ENCODE assay signal across 8 cellular contexts in genomic region chr17:41965694-41966375, GRCh38. TPM values are rescaled to one million over a fixed set of nuclear protein-coding genes. Genes with fewer than 3 reads are reported as not detected.
DNase-seq lines count a peak whose midpoint lies in the region; ATAC-seq and TF ChIP-seq lines count a peak whose summit lies in the region.

No MANE protein-coding gene starts in this region.

- H3K27me3 ChIP-seq in MM.1S (replicated peaks; ENCODE audit: insufficient read depth, low read length) (no peaks in the 10 kb centered on the region), smooth muscle cell (ENCODE audit: low read depth) (no peaks in the 10 kb centered on the region)

- 11% methylated on average over 17 of the region's 17 CpGs for WGBS in smooth muscle cell (ENCODE audit: low lambda C conversion rate)

- peak overlapping the region; percentile 85; the same call in 1 of the 2 replicates for H3K9ac ChIP-seq in MM.1S (ENCODE audit: low read length)
- peak overlapping the region; percentile 50 for H3K9ac ChIP-seq in smooth muscle cell (ENCODE audit: low read depth)

- TF ChIP-seq POLR2A in GM15510 (IDR thresholded peaks at IDR 0.05; ENCODE audit: borderline replicate concordance, extremely low read depth, insufficient read length): peak; percentile 33

- H2AFZ ChIP-seq in MM.1S (ENCODE audit: low read length) (peak overlapping the region; percentile 73), smooth muscle cell (ENCODE audit: low read depth) (no peak overlapping the region)

- no peaks in the 10 kb centered on the region for H3K9me3 ChIP-seq in MM.1S (replicated peaks; ENCODE audit: insufficient read depth, low read length)
- no peaks in the 10 kb centered on the region for H3K9me3 ChIP-seq in smooth muscle cell (replicated peaks; ENCODE audit: low read depth)

- peaks cover 41% of the 10 kb centered on the region for H3K79me2 ChIP-seq in MM.1S (ENCODE audit: low read length)
- H3K79me2 ChIP-seq in smooth muscle cell (ENCODE audit: low read depth): peaks cover 32% of the 10 kb centered on the region

- no peaks in the 10 kb centered on the region for H4K20me1 ChIP-seq in MM.1S (ENCODE audit: insufficient read depth, low read length)
- H4K20me1 ChIP-seq in smooth muscle cell (ENCODE audit: low read depth): peaks cover 5% of the 10 kb centered on the region

- 0 out of 2 replicates have a peak, but pooled peaks cover 4% of the 10 kb centered on the region for H3K36me3 ChIP-seq in MM.1S (replicated peaks; ENCODE audit: insufficient read depth, low read length)
- H3K36me3 ChIP-seq in smooth muscle cell (ENCODE audit: low read depth): no peaks in the 10 kb centered on the region

- H3K27ac ChIP-seq in MM.1S (ENCODE audit: low read length): peak overlapping the region; percentile 59; the same call in 1 of the 2 replicates
- H3K27ac ChIP-seq in angular gyrus (ENCODE audit: low read depth, low read length): peak overlapping the region; percentile 93
- H3K27ac ChIP-seq in smooth muscle cell (ENCODE audit: low read depth): peak overlapping the region; percentile 27

- no peak for TF ChIP-seq CTCF in MM.1S (IDR thresholded peaks at IDR 0.05; ENCODE audit: low read length)
- no peak for TF ChIP-seq CTCF in smooth muscle cell (IDR thresholded peaks at IDR 0.05; ENCODE audit: borderline replicate concordance, insufficient read depth, poor library complexity, severe bottlenecking)

- H3K4me1 ChIP-seq in MM.1S (ENCODE audit: low read length) (peaks cover 19% of the 10 kb centered on the region), smooth muscle cell (ENCODE audit: low read depth) (peaks cover 10% of the 10 kb centered on the region)

- ATAC-seq in GM19467 (IDR thresholded peaks at IDR 0.05; ENCODE audit: unreplicated experiment) (no peak), GM18498 (IDR thresholded peaks at IDR 0.05; ENCODE audit: unreplicated experiment) (no peak)

- H3K4me3 ChIP-seq in MM.1S (ENCODE audit: low read length): peak overlapping the region; percentile 82
- peak overlapping the region; percentile 64 for H3K4me3 ChIP-seq in iPS-11a (ENCODE audit: low read depth, low read length)
- H3K4me3 ChIP-seq in smooth muscle cell: peak overlapping the region; percentile 95

- DNase-seq in MM.1S (peak; percentile 90), SW480 (ENCODE audit: low spot score) (peak; percentile 96), smooth muscle cell (lab: John Stamatoyannopoulos, UW; ENCODE audit: unreplicated experiment) (peak; percentile 35)

- H3K4me2 ChIP-seq in MM.1S (ENCODE audit: low read depth, low read length) (peak overlapping the region; percentile 89), smooth muscle cell (peak overlapping the region; percentile 86)

- H3K9me2 ChIP-seq in MM.1S (replicated peaks; ENCODE audit: insufficient read depth, low read length): no peaks in the 10 kb centered on the region

- H3F3A ChIP-seq in MM.1S (ENCODE audit: insufficient read depth, low read length): peaks cover 16% of the 10 kb centered on the region
- H3F3A ChIP-seq in smooth muscle cell (ENCODE audit: low read depth): no peaks in the 10 kb centered on the region

RNA-seq across cellular contexts. Expression of gene CNP, which starts 0.8 kb away (rescaled TPM):
- total RNA-seq in smooth muscle cell: 28.5 and 34.7 TPM in 2 replicates
- polyA plus RNA-seq in smooth muscle cell: 60.1 and 63.0 TPM in 2 replicates

RNA-seq across cellular contexts. Expression of gene ODAD4, which starts 35.4 kb away (rescaled TPM):
- 1.5 and 1.7 TPM in 2 replicates for total RNA-seq in smooth muscle cell
- 3.2 and 3.9 TPM in 2 replicates for polyA plus RNA-seq in smooth muscle cell

RNA-seq across cellular contexts. Expression of gene ACLY, which starts 47.1 kb away (rescaled TPM):
- 188 and 217 TPM in 2 replicates for total RNA-seq in smooth muscle cell
- 119 and 172 TPM in 2 replicates for polyA plus RNA-seq in smooth muscle cell

RNA-seq across cellular contexts. Expression of gene DNAJC7, which starts 51.4 kb away (rescaled TPM):
- 44.5 and 69.5 TPM in 2 replicates for total RNA-seq in smooth muscle cell
- polyA plus RNA-seq in smooth muscle cell: 44.7 and 61.5 TPM in 2 replicates

RNA-seq across cellular contexts. Expression of gene NKIRAS2, which starts 54.1 kb away (rescaled TPM):
- total RNA-seq in smooth muscle cell: 21.3 and 41.3 TPM in 2 replicates
- 50.1 and 54.4 TPM in 2 replicates for polyA plus RNA-seq in smooth muscle cell

Comparison
In these comparisons a context has a peak if more than half of its experiments do, and no peak if none do; other contexts are left out.
1. DNase-seq: peak in every context shown above with its lines; median percentile 96 in SW480; 90 in MM.1S; 35 in smooth muscle cell.
2. H3K27ac ChIP-seq: peak in every context shown above with its lines; median percentile 93 in angular gyrus; 59 in MM.1S; 27 in smooth muscle cell.